ENCODE assay signal across 13 cellular contexts in genomic region chr17:59669944-59670343, GRCh38. TPM values are rescaled to one million over a fixed set of nuclear protein-coding genes. Genes with fewer than 3 reads are reported as not detected.
A peak's percentile ranks its signal among the peaks of the same experiment; 100 is the strongest.
DNase-seq lines count a peak whose midpoint lies in the region; ATAC-seq and TF ChIP-seq lines count a peak whose summit lies in the region.
"Had no signal": no experiment of that assay in that cellular context is flagged by ENCODE, and none has a peak within 500 bp of the region (broad histone marks: within the 10 kb centered on the region; RNA-seq: fewer than 3 reads in every experiment).

No MANE protein-coding gene starts in this region.

- intact Hi-C loops in thyroid gland (cut with DNase I), result loop anchor here (10.0 kb wide), 1 partner anchor 55 kb away; the partner anchor contains the start of gene CLTC

- H3K36me3 ChIP-seq in thyroid gland, result peaks cover 19 to 39% of the 10 kb centered on the region in 2 donors

- POLR2A ChIA-PET in T-cell (lab: Charles Lee), result interaction anchor here (0.5 to 0.9 kb wide), 6 partner anchors 9 to 515 kb away, joined by 3 to 11 read pairs (median 4); partner anchors contain the start of gene PRR11 (in 1 of the 2)

- no peak for TF ChIP-seq POLR2A in thyroid gland (IDR thresholded peaks at IDR 0.05)

- no peak for ATAC-seq in T-cell (replicated peaks in 1 of 4)
- no peak for ATAC-seq in GM19395 (IDR thresholded peaks at IDR 0.05; ENCODE audit: unreplicated experiment)
- ATAC-seq in HG03108 (IDR thresholded peaks at IDR 0.05; ENCODE audit: unreplicated experiment), result no peak
- ATAC-seq: left lobe of liver had no signal

- CTCF ChIA-PET in activated naive CD4-positive, alpha-beta T cell treated with anti-CD3 and anti-CD28 coated beads, Interleukin-2, amount 10 ng/mL, durations not matched to agents 7 days and 5 days (lab: Charles Lee), result interaction anchor here (1.1 kb wide), 1 partner anchor 27 kb away, joined by 3 read pairs; no protein-coding TSS in a partner anchor
- CTCF ChIA-PET in T-cell (lab: Charles Lee), result interaction anchor here in 1 of 2 donors (0.6 to 0.7 kb wide), 2 partner anchors 25 to 83 kb away, joined by 3 read pairs; no protein-coding TSS in a partner anchor

- peaks cover 19% of the 10 kb centered on the region for H3K4me1 Mint-ChIP-seq in activated naive CD4-positive, alpha-beta T cell treated with anti-CD3 and anti-CD28 coated beads, Interleukin-2, amount 10 ng/mL, durations not matched to agents 7 days and 5 days
- peaks cover 0 to 29% (median 22%) of the 10 kb centered on the region in 3 donors for H3K4me1 Mint-ChIP-seq in T-cell

- H3K27ac Mint-ChIP-seq in activated naive CD4-positive, alpha-beta T cell treated with anti-CD3 and anti-CD28 coated beads, Interleukin-2, amount 10 ng/mL, durations not matched to agents 7 days and 5 days, result peak overlapping the region; percentile 54
- H3K27ac Mint-ChIP-seq in T-cell, result peak overlapping the region; percentile 79 to 80

- H3K4me3 Mint-ChIP-seq in activated naive CD4-positive, alpha-beta T cell treated with anti-CD3 and anti-CD28 coated beads, Interleukin-2, amount 10 ng/mL, durations not matched to agents 7 days and 5 days, result no peak overlapping the region
- H3K4me3 Mint-ChIP-seq in T-cell, result no peak overlapping the region

- H3K4me3 ChIP-seq in epithelial cell of proximal tubule (ENCODE audit: low read depth, low read length) (peak overlapping the region; percentile 2), thyroid gland (replicated peaks in 1 of 3) (no peak overlapping the region)

- H3K27me3 Mint-ChIP-seq in activated naive CD4-positive, alpha-beta T cell treated with anti-CD3 and anti-CD28 coated beads, Interleukin-2, amount 10 ng/mL, durations not matched to agents 7 days and 5 days, result no peaks in the 10 kb centered on the region
- no peaks in the 10 kb centered on the region for H3K27me3 Mint-ChIP-seq in T-cell

- peaks cover 50% of the 10 kb centered on the region for H3K36me3 Mint-ChIP-seq in activated naive CD4-positive, alpha-beta T cell treated with anti-CD3 and anti-CD28 coated beads, Interleukin-2, amount 10 ng/mL, durations not matched to agents 7 days and 5 days
- H3K36me3 Mint-ChIP-seq in T-cell, result peaks cover 20% of the 10 kb centered on the region

- H3K9me3 Mint-ChIP-seq in activated naive CD4-positive, alpha-beta T cell treated with anti-CD3 and anti-CD28 coated beads, Interleukin-2, amount 10 ng/mL, durations not matched to agents 7 days and 5 days, result no peaks in the 10 kb centered on the region
- no peaks in the 10 kb centered on the region for H3K9me3 Mint-ChIP-seq in T-cell

- H3K9me3 ChIP-seq in thyroid gland, result no peaks in the 10 kb centered on the region
- H3K9me3 ChIP-seq: BE2C had no signal

- H3K4me1 ChIP-seq in thyroid gland, result peaks cover 33 to 57% of the 10 kb centered on the region in 2 donors
- H3K4me1 ChIP-seq: BE2C had no signal

- TF ChIP-seq CTCF in epithelial cell of proximal tubule (conservative IDR thresholded peaks at IDR 0.05; ENCODE audit: low read depth, low read length) (no peak), thyroid gland (IDR thresholded peaks at IDR 0.05) (no peak)

- peak overlapping the region in 2 of 3 donors; percentile 79 to 82 for H3K27ac ChIP-seq in thyroid gland

- WGBS in thyroid gland, 2 donors, result 95 to 98% methylated on average over 1 of the region's 1 CpG

- no peak for DNase-seq in activated naive CD4-positive, alpha-beta T cell treated with anti-CD3 and anti-CD28 coated beads, Interleukin-2, amount 10 ng/mL, durations not matched to agents 7 days and 5 days
- no peak for DNase-seq in activated naive CD4-positive, alpha-beta T cell (lab: John Stamatoyannopoulos, UW)
- DNase-seq in T-cell (no peak), epithelial cell of proximal tubule (ENCODE audit: low read depth) (no peak), thyroid gland (no peak), NCI-H345 (lab: John Stamatoyannopoulos, UW) (no peak)
- DNase-seq: BE2C, EL, NCI-H1417 treated with DMSO at 0.1 percent for 48 hours, NCI-H524 treated with DMSO at 0.1 percent for 48 hours had no signal

- no peaks in the 10 kb centered on the region for H3K27me3 ChIP-seq in thyroid gland
- H3K27me3 ChIP-seq: BE2C had no signal

RNA-seq across cellular contexts. Expression of gene PTRH2, which starts 37.3 kb away (rescaled TPM):
- total RNA-seq in T-cell (10 to 100 TPM in 3 of 5 donors, 1 to 10 TPM in 2; 5.4 to 18.8 (median 15.3) TPM), epithelial cell of proximal tubule (44.4 and 44.6 TPM in 2 replicates), thyroid gland (10 to 100 TPM in 3 of 4 donors, 1 to 10 TPM in 1; 9.6 to 27.4 (median 21.7) TPM)

RNA-seq across cellular contexts. Expression of gene VMP1, which starts 37.5 kb away (rescaled TPM):
- total RNA-seq in T-cell (100 to 1,000 TPM in 2 of 5 donors, 10 to 100 TPM in 3; 93.7 to 104 (median 97.6) TPM), epithelial cell of proximal tubule (127 and 232 TPM in 2 replicates), thyroid gland (100 to 1,000 TPM in 3 of 4 donors, 10 to 100 TPM in 1; 98.5 to 168 (median 125) TPM)

RNA-seq across cellular contexts. Expression of gene CLTC, which starts 50.2 kb away (rescaled TPM):
- total RNA-seq in T-cell, result 10 to 100 TPM; 70.3 to 98.7 (median 85.3) TPM
- 207 and 243 TPM in 2 replicates for total RNA-seq in epithelial cell of proximal tubule
- 100 to 1,000 TPM; 250 to 474 (median 364) TPM for total RNA-seq in thyroid gland
